Comparison of ENCODE assay signal across 8 cellular contexts in genomic region chr20:63082308-63082938, GRCh38.
DNase-seq lines count a peak whose midpoint lies in the region; ATAC-seq and TF ChIP-seq lines count a peak whose summit lies in the region.

No MANE protein-coding gene starts in this region.

- CTCF ChIA-PET in SK-N-SH (lab: Yijun Ruan, JAX) = interaction anchor here (0.8 kb wide), 1 partner anchor 141 kb away, joined by 3 read pairs; no protein-coding TSS in a partner anchor

- TF ChIP-seq CTCF in SK-N-SH (IDR thresholded peaks at IDR 0.05) (no peak), spleen (IDR thresholded peaks at IDR 0.05 in 8 of 11, conservative IDR thresholded peaks at IDR 0.05 in 3 of 11) (no peak)

- H3K9me3 ChIP-seq in SK-N-SH (no peaks in the 10 kb centered on the region), spleen (peaks cover 2 to 37% (median 30%) of the 10 kb centered on the region in 8 donors)

- ATAC-seq in HG03097 (IDR thresholded peaks at IDR 0.05; ENCODE audit: low FRiP score, unreplicated experiment) = no peak

- POLR2A ChIA-PET in SK-N-SH (lab: Yijun Ruan, JAX) = no interaction called here

- H3K4me1 ChIP-seq in SK-N-SH (ENCODE audit: control insufficient read depth in 1 of 2, insufficient read depth in 2 of 2, low read depth in 1 of 2, low read length in 1 of 2) (no peaks in the 10 kb centered on the region), spleen (no peaks in the 10 kb centered on the region)

- H3K9ac ChIP-seq in SK-N-SH = no peak overlapping the region

- H3K4me2 ChIP-seq in SK-N-SH = no peak overlapping the region

- H3K79me2 ChIP-seq in SK-N-SH (ENCODE audit: insufficient read depth) = no peaks in the 10 kb centered on the region

- H3K27ac ChIP-seq in SK-N-SH (ENCODE audit: low read depth in 2 of 2, low read length in 1 of 2) (no peak overlapping the region), spleen (no peak overlapping the region)

- H3K36me3 ChIP-seq in SK-N-SH (replicated peaks in 1 of 2; ENCODE audit: control insufficient read depth in 1 of 2, insufficient read depth in 2 of 2, low read length in 1 of 2) (no peaks in the 10 kb centered on the region), spleen (no peaks in the 10 kb centered on the region)

- TF ChIP-seq RAD21 in SK-N-SH (IDR thresholded peaks at IDR 0.05; ENCODE audit: low read length) = no peak

- intact Hi-C loops in spleen (cut with DNase I; ENCODE audit: low total_unique reads) = no loop called here

- 40% methylated on average over 12 of the region's 15 CpGs for WGBS in SK-N-SH (ENCODE audit: low lambda C conversion rate)
- 15 to 35% (median 23%) methylated on average over 9 to 15 of the region's 15 CpGs for WGBS in spleen, 5 donors

- TF ChIP-seq EP300 in SK-N-SH (IDR thresholded peaks at IDR 0.05; ENCODE audit: borderline replicate concordance in 1 of 2, low read depth in 1 of 2, low read length in 1 of 2) = no peak

- no peak overlapping the region for H2AFZ ChIP-seq in SK-N-SH (ENCODE audit: low read depth)

- no peak for TF ChIP-seq POLR2A in spleen (IDR thresholded peaks at IDR 0.05)

- H3K27me3 ChIP-seq in SK-N-SH (ENCODE audit: insufficient read depth) = peaks cover 29% of the 10 kb centered on the region
- peaks cover 0 to 83% (median 0%) of the 10 kb centered on the region in 7 donors for H3K27me3 ChIP-seq in spleen (replicated peaks in 1 of 7)

- H3K4me3 ChIP-seq in SK-N-SH (ENCODE audit: low read depth in 2 of 2, low read length in 1 of 2) (no peak overlapping the region), spleen (no peak overlapping the region)

- H3K9me2 ChIP-seq in SK-N-SH = no peaks in the 10 kb centered on the region

- H3F3A ChIP-seq in SK-N-SH (replicated peaks; ENCODE audit: insufficient read depth) = no peaks in the 10 kb centered on the region

- no peaks in the 10 kb centered on the region for H4K20me1 ChIP-seq in SK-N-SH (ENCODE audit: insufficient read depth)

- peak; percentile 19 for DNase-seq in DMS53 (lab: John Stamatoyannopoulos, UW)
- no peak for DNase-seq in DMS53 treated with DMSO at 0.1 percent for 48 hours (lab: John Stamatoyannopoulos, UW; ENCODE audit: unreplicated experiment)
- no peak for DNase-seq in SK-N-SH
- DNase-seq in fibroblast of peridontal ligament (ENCODE audit: extremely low read depth) = peak; percentile 21
- peak; percentile 61 for DNase-seq in spleen
- DNase-seq in AML-193 (lab: John Stamatoyannopoulos, UW) = no peak
- no peak for DNase-seq in NCI-H1930 (lab: John Stamatoyannopoulos, UW)

TF ChIP-seq in SK-N-SH, 30 proteins besides CTCF, POLR2A, EP300 and RAD21:
- TF ChIP-seq REST (IDR thresholded peaks at IDR 0.05; ENCODE audit: low read depth, low read length) (peak; percentile 96), USF2 (IDR thresholded peaks at IDR 0.05; ENCODE audit: borderline replicate concordance, low read depth, low read length) (no peak)
TF ChIP-seq in SK-N-SH: peak in this region for 1.

Comparison
In these comparisons a context has a peak if more than half of its experiments do, and no peak if none do; other contexts are left out.
1. DNase-seq: peak in DMS53 (single experiment), fibroblast of peridontal ligament (single experiment) and spleen (single experiment); none in DMS53 treated with DMSO at 0.1 percent for 48 hours (single experiment), SK-N-SH (single experiment), AML-193 (0 of 2) and NCI-H1930 (0 of 2).